In the genomic region with DNA sequence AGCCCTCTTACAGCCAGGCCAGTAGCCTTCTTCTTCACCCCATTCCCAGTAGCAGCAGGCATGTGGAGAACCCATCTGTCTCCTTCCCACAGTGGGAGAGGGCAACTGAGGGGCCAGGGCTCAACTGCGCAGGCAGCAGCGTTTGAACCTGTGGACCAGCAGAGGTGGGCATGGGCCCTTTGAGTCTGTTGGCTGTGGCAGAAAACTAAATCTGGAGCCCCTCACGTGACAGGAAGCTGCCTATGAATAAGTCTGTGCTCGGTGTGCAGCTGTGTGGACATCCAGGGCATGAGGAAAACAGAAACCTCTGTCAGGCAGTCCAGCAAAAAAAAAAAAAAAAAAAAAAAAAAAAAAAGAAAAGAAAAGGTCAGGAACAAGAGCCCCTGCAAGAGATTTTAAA, we compare ENCODE assay signal across 8 cellular contexts.
DNase-seq lines count a peak whose midpoint lies in the region; ATAC-seq and TF ChIP-seq lines count a peak whose summit lies in the region.

No MANE protein-coding gene starts in this region.

- no peak for TF ChIP-seq EP300 in transverse colon (IDR thresholded peaks at IDR 0.05; ENCODE audit: low read depth)

- no peak overlapping the region for H3K27ac ChIP-seq in transverse colon

- TF ChIP-seq CTCF in transverse colon (IDR thresholded peaks at IDR 0.05): no peak

- no peaks in the 10 kb centered on the region for H3K36me3 ChIP-seq in transverse colon

- H3K27me3 Mint-ChIP-seq in naive B cell: no peaks in the 10 kb centered on the region

- H3K27me3 ChIP-seq in transverse colon: no peaks in the 10 kb centered on the region

- H3K9me3 ChIP-seq in transverse colon: no peaks in the 10 kb centered on the region

- DNase-seq in SIG-M5 treated with dmso at 0.1 percent for 504 hours (lab: John Stamatoyannopoulos, UW; ENCODE audit: unreplicated experiment) (peak; percentile 14), SIG-M5 (lab: John Stamatoyannopoulos, UW) (no peak), NCI-H774 (lab: John Stamatoyannopoulos, UW) (peak; percentile 14), naive B cell (no peak), transverse colon (no peak), HPDE6-E6E7 (ENCODE audit: extremely low spot score) (no peak)
- no peak for DNase-seq in activated CD8-positive, alpha-beta memory T cell treated with anti-CD3 and anti-CD28 coated beads, Interleukin-2, amount 50 U/mL, for 4 hours

- H3K4me1 Mint-ChIP-seq in naive B cell: peaks cover 21 to 32% (median 26%) of the 10 kb centered on the region in 3 donors

- peaks cover 0 to 2% (median 0%) of the 10 kb centered on the region in 7 donors for H3K9me3 Mint-ChIP-seq in naive B cell

- no peaks in the 10 kb centered on the region for H3K36me3 Mint-ChIP-seq in naive B cell

- WGBS in transverse colon (ENCODE audit: low coverage in 1 of 2), 2 donors: 70% methylated on average over 4 of the region's 4 CpGs; no CpG with 5 or more reads in 1 of the 2 donors

- peak; percentile 84 for ATAC-seq in HG02588 (IDR thresholded peaks at IDR 0.05; ENCODE audit: unreplicated experiment)
- peak; percentile 45 to 60 for ATAC-seq in naive B cell (ENCODE audit: low read depth in 2 of 2)

- no peaks in the 10 kb centered on the region for H3K4me1 ChIP-seq in transverse colon

- peak overlapping the region in 1 of 8 donors; percentile 51 for H3K4me3 Mint-ChIP-seq in naive B cell

- H3K27ac Mint-ChIP-seq in naive B cell: peak overlapping the region in 1 of 6 donors; percentile 42

- in situ Hi-C loops in transverse colon (cut with MboI; ENCODE audit: low pct_ligation_motif_present in 1 of 4, low pct_unique_long_range_greater_than_20kb in 1 of 4, low sequenced_read_pairs in 3 of 4): no loop called here

- H3K4me3 ChIP-seq in transverse colon: no peak overlapping the region

- no peak for TF ChIP-seq POLR2A in transverse colon (IDR thresholded peaks at IDR 0.05)

- intact Hi-C loops in transverse colon (cut with DNase I; ENCODE audit: low total_unique reads): no loop called here

Comparison
In these comparisons a context has a peak if more than half of its experiments do, and no peak if none do; other contexts are left out.
1. DNase-seq: peak in SIG-M5 treated with dmso at 0.1 percent for 504 hours (single experiment) and NCI-H774 (single experiment); none in SIG-M5 (single experiment), naive B cell (single experiment), transverse colon (single experiment), activated CD8-positive, alpha-beta memory T cell treated with anti-CD3 and anti-CD28 coated beads, Interleukin-2, amount 50 U/mL, for 4 hours (single experiment) and HPDE6-E6E7 (single experiment).